ENCODE assay signal across 32 cellular contexts in genomic region chr16:10824111-10824893, GRCh38. TPM values are rescaled to one million over a fixed set of nuclear protein-coding genes. Genes with fewer than 3 reads are reported as not detected.
DNase-seq lines count a peak whose midpoint lies in the region; ATAC-seq and TF ChIP-seq lines count a peak whose summit lies in the region.
"Had no signal": no experiment of that assay in that cellular context is flagged by ENCODE, and none has a peak within 500 bp of the region (broad histone marks: within the 10 kb centered on the region; RNA-seq: fewer than 3 reads in every experiment).

No MANE protein-coding gene starts in this region.

- peak overlapping the region in 2 of 3 donors; percentile 95 to 99 for H3K27ac ChIP-seq in thyroid gland
- H3K27ac ChIP-seq: 22Rv1, HL-60 had no signal

- peaks cover 39 to 54% of the 10 kb centered on the region in 2 donors for H3K4me1 ChIP-seq in thyroid gland

- H3K4me3 Mint-ChIP-seq in dendritic cell treated with granulocyte-macrophage colony-stimulating factor and Interleukin-4, amounts not matched to agents 40 ng/mL and 50 ng/mL, for 4 days: no peak overlapping the region
- H3K4me3 Mint-ChIP-seq in naive B cell: peak overlapping the region in 1 of 8 donors; percentile 21
- H3K4me3 Mint-ChIP-seq: activated CD8-positive, alpha-beta memory T cell treated with anti-CD3 and anti-CD28 coated beads, Interleukin-2, amount 10 ng/mL, durations not matched to agents 7 days and 5 days; activated naive CD4-positive, alpha-beta T cell treated with anti-CD3 and anti-CD28 coated beads for 36 hours; activated T-cell treated with anti-CD3 and anti-CD28 coated beads, Interleukin-2, amount 50 U/mL, for 72 hours; CD4-positive, CD25-positive, alpha-beta regulatory T cell; HFFc6; WTC11 had no signal

- peaks cover 75% of the 10 kb centered on the region for H3K4me1 Mint-ChIP-seq in dendritic cell treated with granulocyte-macrophage colony-stimulating factor and Interleukin-4, amounts not matched to agents 40 ng/mL and 50 ng/mL, for 4 days (ENCODE audit: low read depth)
- H3K4me1 Mint-ChIP-seq in naive B cell: peaks cover 17 to 31% (median 25%) of the 10 kb centered on the region in 3 donors
- H3K4me1 Mint-ChIP-seq: CD4-positive, CD25-positive, alpha-beta regulatory T cell had no signal

- H3K9me3 Mint-ChIP-seq in dendritic cell treated with granulocyte-macrophage colony-stimulating factor and Interleukin-4, amounts not matched to agents 40 ng/mL and 50 ng/mL, for 4 days: no peaks in the 10 kb centered on the region
- no peaks in the 10 kb centered on the region for H3K9me3 Mint-ChIP-seq in naive B cell
- H3K9me3 Mint-ChIP-seq: activated naive CD4-positive, alpha-beta T cell treated with anti-CD3 and anti-CD28 coated beads for 36 hours; activated T-cell treated with anti-CD3 and anti-CD28 coated beads, Interleukin-2, amount 50 U/mL, for 72 hours; CD4-positive, CD25-positive, alpha-beta regulatory T cell; HFFc6; WTC11 had no signal

- H3K36me3 ChIP-seq in thyroid gland: no peaks in the 10 kb centered on the region

- ATAC-seq in naive B cell (ENCODE audit: low read depth in 2 of 2) (no peak), GM21619 (IDR thresholded peaks at IDR 0.05; ENCODE audit: unreplicated experiment) (no peak)
- ATAC-seq: activated CD8-positive, alpha-beta memory T cell treated with anti-CD3 and anti-CD28 coated beads, Interleukin-2, amount 10 ng/mL, durations not matched to agents 7 days and 5 days; activated T-cell treated with anti-CD3 and anti-CD28 coated beads, Interleukin-2, amount 50 U/mL, for 72 hours; WTC11 had no signal

- no peaks in the 10 kb centered on the region for H3K9me3 ChIP-seq in thyroid gland

- H3K4me3 ChIP-seq in thyroid gland (replicated peaks in 1 of 3): no peak overlapping the region
- H3K4me3 ChIP-seq: smooth muscle cell had no signal

- peak overlapping the region; percentile 76 for H3K27ac Mint-ChIP-seq in dendritic cell treated with granulocyte-macrophage colony-stimulating factor and Interleukin-4, amounts not matched to agents 40 ng/mL and 50 ng/mL, for 4 days
- peak overlapping the region in 4 of 6 donors; percentile 24 to 88 (median 78) for H3K27ac Mint-ChIP-seq in naive B cell
- H3K27ac Mint-ChIP-seq: activated CD8-positive, alpha-beta memory T cell treated with anti-CD3 and anti-CD28 coated beads, Interleukin-2, amount 10 ng/mL, durations not matched to agents 7 days and 5 days; activated naive CD4-positive, alpha-beta T cell treated with anti-CD3 and anti-CD28 coated beads for 36 hours; activated T-cell treated with anti-CD3 and anti-CD28 coated beads, Interleukin-2, amount 50 U/mL, for 72 hours; CD4-positive, CD25-positive, alpha-beta regulatory T cell; HFFc6; WTC11 had no signal

- intact Hi-C loops in dendritic cell treated with granulocyte-macrophage colony-stimulating factor and Interleukin-4, amounts not matched to agents 40 ng/mL and 50 ng/mL, for 4 days (cut with micrococcal nuclease): no loop called here
- intact Hi-C loops in thyroid gland (cut with DNase I): loop anchor here (10.0 kb wide), 1 partner anchor 80 kb away; the partner anchor contains the start of gene NUBP1

- TF ChIP-seq POLR2A in thyroid gland (IDR thresholded peaks at IDR 0.05): no peak

- 76% methylated on average over 13 of the region's 13 CpGs for WGBS in thyroid gland, 2 donors

- H3K36me3 Mint-ChIP-seq in dendritic cell treated with granulocyte-macrophage colony-stimulating factor and Interleukin-4, amounts not matched to agents 40 ng/mL and 50 ng/mL, for 4 days (ENCODE audit: low read depth): no peaks in the 10 kb centered on the region
- no peaks in the 10 kb centered on the region for H3K36me3 Mint-ChIP-seq in naive B cell
- H3K36me3 Mint-ChIP-seq: activated CD8-positive, alpha-beta memory T cell treated with anti-CD3 and anti-CD28 coated beads, Interleukin-2, amount 10 ng/mL, durations not matched to agents 7 days and 5 days; CD4-positive, CD25-positive, alpha-beta regulatory T cell; WTC11 had no signal

- peaks cover 4% of the 10 kb centered on the region for H3K27me3 Mint-ChIP-seq in dendritic cell treated with granulocyte-macrophage colony-stimulating factor and Interleukin-4, amounts not matched to agents 40 ng/mL and 50 ng/mL, for 4 days
- no peaks in the 10 kb centered on the region for H3K27me3 Mint-ChIP-seq in naive B cell
- H3K27me3 Mint-ChIP-seq: CD4-positive, CD25-positive, alpha-beta regulatory T cell had no signal

- DNase-seq in SIG-M5 treated with dmso at 0.1 percent for 504 hours (lab: John Stamatoyannopoulos, UW; ENCODE audit: unreplicated experiment): peak; percentile 23
- DNase-seq in SIG-M5 (lab: John Stamatoyannopoulos, UW): no peak
- DNase-seq in naive B cell: no peak
- DNase-seq in thyroid gland: peak; percentile 82 to 90
- no peak for DNase-seq in NCI-H1694 (lab: John Stamatoyannopoulos, UW)
- no peak for DNase-seq in CD1c-positive myeloid dendritic cell (ENCODE audit: extremely low spot score)
- DNase-seq: activated CD4-positive, alpha-beta T cell treated with anti-CD3 and anti-CD28 coated beads, Interleukin-2, amount 50 U/mL, for 1 hour; activated CD8-positive, alpha-beta memory T cell treated with anti-CD3 and anti-CD28 coated beads, Interleukin-2, amount 10 ng/mL, durations not matched to agents 7 days and 5 days; activated naive CD4-positive, alpha-beta T cell treated with anti-CD3 and anti-CD28 coated beads for 36 hours; activated T-cell treated with anti-CD3 and anti-CD28 coated beads, Interleukin-2, amount 50 U/mL, for 72 hours; amniotic stem cell; CD4-positive, CD25-positive, alpha-beta regulatory T cell; effector memory CD4-positive, alpha-beta T cell; erythroblast; GOT3; head of caudate nucleus; HFFc6; kidney glomerular epithelial cell; mesenchymal stem cell; nucleus accumbens; SHP77; stimulated activated CD4-positive, alpha-beta T cell treated with anti-CD3 and anti-CD28 coated beads, Interleukin-1b, Interleukin-23, amount 100 ng/mL, for 48 hours; stimulated activated CD8-positive, alpha-beta memory T cell treated with anti-CD3 and anti-CD28 coated beads, Interleukin-4, amount 100 ng/mL, for 48 hours; SW 1271; T1000 had no signal

- H3K27me3 ChIP-seq in thyroid gland: no peaks in the 10 kb centered on the region

- no peak for TF ChIP-seq CTCF in thyroid gland (IDR thresholded peaks at IDR 0.05)

RNA-seq across cellular contexts. Expression of gene TVP23A, which starts 5.7 kb away (rescaled TPM):
- polyA plus RNA-seq in naive B cell (ENCODE audit: low read depth in 6 of 6): under 1 TPM in 5 of 6 donors, not detected in 1; 0.27 to 0.82 (median 0.36) TPM
- under 1 TPM in 2 of 4 donors, not detected in 2; 0.13 to 0.45 TPM for total RNA-seq in thyroid gland
- total RNA-seq: activated CD8-positive, alpha-beta memory T cell treated with anti-CD3 and anti-CD28 coated beads, Interleukin-2, amount 10 ng/mL, durations not matched to agents 7 days and 5 days; activated naive CD4-positive, alpha-beta T cell treated with anti-CD3 and anti-CD28 coated beads for 36 hours; HFFc6; NCI-H460 had no signal
- polyA plus RNA-seq: CD4-positive, CD25-positive, alpha-beta regulatory T cell had no signal

RNA-seq across cellular contexts. Expression of gene CIITA, which starts 52.7 kb away (rescaled TPM):
- polyA plus RNA-seq in naive B cell (ENCODE audit: low read depth in 6 of 6): 100 to 1,000 TPM; 130 to 259 (median 150) TPM
- 10 to 100 TPM in 2 of 4 donors, 1 to 10 TPM in 2; 1.8 to 14.3 (median 10.0) TPM for total RNA-seq in thyroid gland
- total RNA-seq: NCI-H460, smooth muscle cell had no signal

Comparison
In these comparisons a context has a peak if more than half of its experiments do, and no peak if none do; other contexts are left out.
1. DNase-seq: peak in SIG-M5 treated with dmso at 0.1 percent for 504 hours (single experiment) and thyroid gland (2 of 2); none in SIG-M5 (single experiment), naive B cell (single experiment), NCI-H1694 (single experiment) and CD1c-positive myeloid dendritic cell (single experiment).